Comparison of ENCODE assay signal across 15 cellular contexts in genomic region chr3:139020868-139021234, GRCh38. TPM values are rescaled to one million over a fixed set of nuclear protein-coding genes. Genes with fewer than 3 reads are reported as not detected.
DNase-seq lines count a peak whose midpoint lies in the region; ATAC-seq, FAIRE-seq and TF ChIP-seq lines count a peak whose summit lies in the region.
"Had no signal": no experiment of that assay in that cellular context is flagged by ENCODE, and none has a peak within 500 bp of the region (broad histone marks: within the 10 kb centered on the region; RNA-seq: fewer than 3 reads in every experiment).

TSS of gene PRR23B (minus strand) at chr3:139020926. CDS start at chr3:139020661, 265 bp downstream.

- H3K9me1 ChIP-seq in keratinocyte (ENCODE audit: control insufficient read depth, extremely low read depth, insufficient read depth, low read length) = no peaks in the 10 kb centered on the region

- H3K27me3 Mint-ChIP-seq in H9 (ENCODE audit: low read depth) = peaks cover 1% of the 10 kb centered on the region

- H3K23me2 ChIP-seq in H9 (ENCODE audit: insufficient read length, low read depth, low read length, poor library complexity, severe bottlenecking) = peaks cover 2% of the 10 kb centered on the region

- no peak within 1 kb of the TSS for H3K4ac ChIP-seq in H9 (ENCODE audit: low read depth, low read length)

- no peak within 1 kb of the TSS for H3K27ac Mint-ChIP-seq in H9
- H3K27ac Mint-ChIP-seq in activated naive CD4-positive, alpha-beta T cell treated with anti-CD3 and anti-CD28 coated beads, Interleukin-2, amount 50 U/mL, for 72 hours = no peak within 1 kb of the TSS

- H3K36me3 Mint-ChIP-seq in H9 (ENCODE audit: insufficient read depth in 1 of 3, low read depth in 3 of 3) = peaks cover 0 to 7% (median 4%) of the 10 kb centered on the region in 3 experiments; a peak in 3 of 7 replicates
- peaks cover 6 to 9% of the 10 kb centered on the region in 2 donors for H3K36me3 Mint-ChIP-seq in activated naive CD4-positive, alpha-beta T cell treated with anti-CD3 and anti-CD28 coated beads, Interleukin-2, amount 50 U/mL, for 72 hours

- no peaks in the 10 kb centered on the region for H4K20me1 ChIP-seq in H9 (ENCODE audit: control insufficient read depth, insufficient read depth, insufficient read length)
- no peaks in the 10 kb centered on the region for H4K20me1 ChIP-seq in SU-DHL-6 (ENCODE audit: low read depth, low read length)
- H4K20me1 ChIP-seq in keratinocyte (ENCODE audit: control insufficient read depth, extremely low read depth, insufficient read depth, low read length) = no peaks in the 10 kb centered on the region

- H3K4me1 Mint-ChIP-seq in H9 = no peaks in the 10 kb centered on the region

- H2BK12ac ChIP-seq in H9 (ENCODE audit: insufficient read length, low read depth, low read length) = no peak within 1 kb of the TSS

- H3K4me3 ChIP-seq in AG09309 (ENCODE audit: control insufficient read depth, low read depth, low read length) (no peak within 1 kb of the TSS), SU-DHL-6 (ENCODE audit: insufficient read depth, low read length, poor library complexity, severe bottlenecking) (no peak within 1 kb of the TSS), keratinocyte (ENCODE audit: control insufficient read depth in 2 of 3, extremely low read depth in 1 of 3, insufficient read depth in 2 of 3, low read depth in 1 of 3, low read length in 3 of 3) (no peak within 1 kb of the TSS)
- H3K4me3 ChIP-seq: ovary, suprapubic skin had no signal

- no peak within 1 kb of the TSS for H4K8ac ChIP-seq in H9 (replicated peaks; ENCODE audit: insufficient read length, low read depth, low read length)

- H3K27me3 ChIP-seq in H9 (ENCODE audit: insufficient read depth, low read length) (no peaks in the 10 kb centered on the region), SU-DHL-6 (ENCODE audit: low read length) (no peaks in the 10 kb centered on the region), keratinocyte (ENCODE audit: control insufficient read depth, extremely low read depth, insufficient read depth, low read length) (no peaks in the 10 kb centered on the region)
- H3K27me3 ChIP-seq: ovary, suprapubic skin had no signal

- H3K9me2 ChIP-seq in SU-DHL-6 (replicated peaks; ENCODE audit: insufficient read depth, low read length) = no peaks in the 10 kb centered on the region

- no peak within 1 kb of the TSS for H3K18ac ChIP-seq in H9 (ENCODE audit: insufficient read length, low read depth, low read length)

- dilution Hi-C loops in keratinocyte (cut with MboI; ENCODE audit: extremely low pct_ligation_motif_present, low sequenced_read_pairs) = no loop called here

- no peak within 1 kb of the TSS for H3K23ac ChIP-seq in H9 (ENCODE audit: insufficient read length, low read depth, low read length)

- H2AFZ ChIP-seq in H9 (ENCODE audit: low read length) = no peak within 1 kb of the TSS
- H2AFZ ChIP-seq in SU-DHL-6 (ENCODE audit: low read depth, low read length, severe bottlenecking) = no peak within 1 kb of the TSS
- no peak within 1 kb of the TSS for H2AFZ ChIP-seq in keratinocyte (ENCODE audit: control insufficient read depth, low read length)

- H3K14ac ChIP-seq in H9 (ENCODE audit: insufficient read depth, low read length) = no peak within 1 kb of the TSS

- H2BK20ac ChIP-seq in H9 (ENCODE audit: low read depth, low read length, poor library complexity, severe bottlenecking) = no peak within 1 kb of the TSS

- H3K79me1 ChIP-seq in H9 (ENCODE audit: insufficient read depth, low read depth, low read length, poor library complexity, severe bottlenecking) = no peaks in the 10 kb centered on the region

- no peaks in the 10 kb centered on the region for H3K79me2 ChIP-seq in H9 (ENCODE audit: insufficient read depth, low read length)
- no peaks in the 10 kb centered on the region for H3K79me2 ChIP-seq in SU-DHL-6 (ENCODE audit: insufficient read depth, low read length)
- H3K79me2 ChIP-seq in keratinocyte (ENCODE audit: control insufficient read depth, insufficient read depth, low read length) = no peaks in the 10 kb centered on the region

- no peaks in the 10 kb centered on the region for H3K36me3 ChIP-seq in SU-DHL-6 (ENCODE audit: low read length)
- H3K36me3 ChIP-seq in keratinocyte (ENCODE audit: control insufficient read depth in 2 of 2, extremely low read depth in 1 of 2, insufficient read depth in 2 of 2, low read length in 2 of 2) = no peaks in the 10 kb centered on the region
- H3K36me3 ChIP-seq: ovary, suprapubic skin had no signal

- H3K9me3 ChIP-seq in H9 (ENCODE audit: control insufficient read depth, low read depth, low read length) = no peaks in the 10 kb centered on the region
- no peaks in the 10 kb centered on the region for H3K9me3 ChIP-seq in SU-DHL-6 (ENCODE audit: insufficient read depth, low read length)
- H3K9me3 ChIP-seq in keratinocyte (ENCODE audit: control insufficient read depth, low read depth, low read length) = no peaks in the 10 kb centered on the region
- H3K9me3 ChIP-seq: ovary, suprapubic skin had no signal

- no peak within 1 kb of the TSS for H3K56ac ChIP-seq in H9 (ENCODE audit: insufficient read length, low read depth, low read length)

- H3K9me3 Mint-ChIP-seq in H9 = peaks cover 6 to 14% of the 10 kb centered on the region in 2 experiments; a peak in 4 of 5 replicates
- peaks cover 0 to 7% of the 10 kb centered on the region in 2 donors for H3K9me3 Mint-ChIP-seq in activated naive CD4-positive, alpha-beta T cell treated with anti-CD3 and anti-CD28 coated beads, Interleukin-2, amount 50 U/mL, for 72 hours

- H3K4me2 ChIP-seq in H9 (ENCODE audit: insufficient read depth, insufficient read length, low read length) (no peak within 1 kb of the TSS), SU-DHL-6 (ENCODE audit: low read depth, low read length, poor library complexity, severe bottlenecking) (no peak within 1 kb of the TSS), keratinocyte (ENCODE audit: control insufficient read depth, extremely low read depth, insufficient read depth, low read depth, low read length) (no peak within 1 kb of the TSS)

- no peak within 1 kb of the TSS for H2AK5ac ChIP-seq in H9 (ENCODE audit: insufficient read length, low read length)

- no peaks in the 10 kb centered on the region for H3F3A ChIP-seq in SU-DHL-6 (ENCODE audit: insufficient read depth)

- no peak for FAIRE-seq in keratinocyte (lab: Jason Lieb, UNC)
- FAIRE-seq: frontal cortex had no signal

- no peak for ATAC-seq in activated naive CD4-positive, alpha-beta T cell treated with anti-CD3 and anti-CD28 coated beads, Interleukin-2, amount 50 U/mL, for 72 hours
- ATAC-seq in HG03442 (IDR thresholded peaks at IDR 0.05; ENCODE audit: unreplicated experiment) = no peak
- no peak for ATAC-seq in HG03342 (IDR thresholded peaks at IDR 0.05; ENCODE audit: unreplicated experiment)

- DNase-seq in AG09309 (ENCODE audit: low read depth) = no peak
- DNase-seq in H9 = no peak
- DNase-seq in keratinocyte (ENCODE audit: low read depth, low spot score) = no peak
- DNase-seq in SHP77 (lab: John Stamatoyannopoulos, UW) = no peak
- no peak for DNase-seq in activated naive CD4-positive, alpha-beta T cell treated with anti-CD3 and anti-CD28 coated beads, Interleukin-2, amount 50 U/mL, for 72 hours (ENCODE audit: low spot score in 2 of 2)
- DNase-seq: activated naive CD4-positive, alpha-beta T cell treated with Interleukin-2 at 50 U/mL for 16 hours; effector CD4-positive, alpha-beta T cell; ovary; SIG-M5 had no signal

- H2BK15ac ChIP-seq in H9 (ENCODE audit: low read depth, low read length) = no peak within 1 kb of the TSS

- H3T11ph ChIP-seq in H9 (ENCODE audit: low read length) = no peak within 1 kb of the TSS

- no peak within 1 kb of the TSS for H2BK120ac ChIP-seq in H9 (ENCODE audit: low read depth, low read length, poor library complexity, severe bottlenecking)

- H3K9ac ChIP-seq in H9 (ENCODE audit: extremely low read depth, insufficient read length, low read length) = no peak within 1 kb of the TSS
- H3K9ac ChIP-seq in SU-DHL-6 (ENCODE audit: low read length) = no peak within 1 kb of the TSS
- no peak within 1 kb of the TSS for H3K9ac ChIP-seq in keratinocyte (ENCODE audit: control insufficient read depth, extremely low read depth, insufficient read depth, low read length)

- no peak within 1 kb of the TSS for H4K5ac ChIP-seq in H9 (ENCODE audit: insufficient read length, low read depth, low read length)

- peak; percentile 15 for TF ChIP-seq CTCF in AG09309 (IDR thresholded peaks at IDR 0.05; ENCODE audit: control insufficient read depth, insufficient read depth, low read depth, low read length, missing control alignments)
- TF ChIP-seq CTCF in H9 (conservative IDR thresholded peaks at IDR 0.05) = peak; percentile 65
- TF ChIP-seq CTCF in SU-DHL-6 (IDR thresholded peaks at IDR 0.05; ENCODE audit: insufficient read depth, low read length, poor library complexity, severe bottlenecking) = peak; percentile 10
- peak in 2 of 3 experiments; percentile 9 for TF ChIP-seq CTCF in keratinocyte (optimal IDR thresholded peaks at IDR 0.05 in 1 of 3, IDR thresholded peaks at IDR 0.05 in 1 of 3, conservative IDR thresholded peaks at IDR 0.05 in 1 of 3; ENCODE audit: extremely low read depth in 1 of 3, insufficient read depth in 2 of 3, low read length in 3 of 3)

- H4K91ac ChIP-seq in H9 (ENCODE audit: insufficient read length, low read depth, low read length) = no peak within 1 kb of the TSS

- no CpG with 5 or more reads among the region's 19 CpGs for WGBS in H9 (ENCODE audit: extremely low coverage, insufficient read length, low lambda C conversion rate)

- H3K4me1 ChIP-seq in H9 (ENCODE audit: insufficient read depth, low read length) = no peaks in the 10 kb centered on the region
- no peaks in the 10 kb centered on the region for H3K4me1 ChIP-seq in keratinocyte (ENCODE audit: control insufficient read depth, extremely low read depth, insufficient read depth, low read length)
- H3K4me1 ChIP-seq: suprapubic skin had no signal

- H3K4me3 Mint-ChIP-seq in H9 = no peak within 1 kb of the TSS

- no peak within 1 kb of the TSS for H3K27ac ChIP-seq in H9 (ENCODE audit: insufficient read length, low read depth, low read length)
- H3K27ac ChIP-seq in SU-DHL-6 (ENCODE audit: low read depth, low read length) = no peak within 1 kb of the TSS
- no peak within 1 kb of the TSS for H3K27ac ChIP-seq in keratinocyte (ENCODE audit: control insufficient read depth, insufficient read depth, low read length)
- H3K27ac ChIP-seq: ovary, suprapubic skin had no signal

- no peak within 1 kb of the TSS for H2BK5ac ChIP-seq in H9 (ENCODE audit: insufficient read length, low read length)

RNA-seq across cellular contexts. Expression of gene PRR23B, which starts in this region (rescaled TPM):
- not detected in 2 replicates for total RNA-seq in H9 (2021)
- polyA plus RNA-seq in keratinocyte = not detected in 3 replicates
- not detected for polyA plus RNA-seq in keratinocyte (2011; ENCODE audit: low read depth)
- polyA plus RNA-seq in keratinocyte (2011; cell fraction: cytosol; rRNA removed) = not detected in 2 replicates
- not detected in 2 replicates for polyA plus RNA-seq in keratinocyte (2011; cell fraction: nucleus; rRNA removed)
- polyA plus RNA-seq in keratinocyte (2012; ENCODE audit: low replicate concordance) = not detected in 2 replicates
- polyA minus RNA-seq in keratinocyte = not detected in 3 replicates
- polyA minus RNA-seq in keratinocyte (2011; cell fraction: cytosol; rRNA and poly(A)+ RNA removed) = not detected
- not detected in 2 replicates for polyA minus RNA-seq in keratinocyte (2011; cell fraction: nucleus; rRNA and poly(A)+ RNA removed)
- not detected for total RNA-seq in activated naive CD4-positive, alpha-beta T cell treated with anti-CD3 and anti-CD28 coated beads, Interleukin-2, amount 50 U/mL, for 72 hours
- total RNA-seq: frontal cortex, mononuclear cell, ovary, suprapubic skin had no signal
- polyA plus RNA-seq: ovary had no signal

Comparison
In these comparisons a context has a peak if more than half of its experiments do, and no peak if none do; other contexts are left out.
1. CTCF ChIP-seq: peak in every context shown above with its lines; median percentile 65 in H9; 15 in AG09309; 10 in SU-DHL-6; 9 in keratinocyte.